In genomic region chr12:1220127-1221092, GRCh38 we compare ENCODE assay signal across 18 cellular contexts.
DNase-seq lines count a peak whose midpoint lies in the region; ATAC-seq, FAIRE-seq and TF ChIP-seq lines count a peak whose summit lies in the region.
"Had no signal": no experiment of that assay in that cellular context is flagged by ENCODE, and none has a peak within 500 bp of the region (broad histone marks: within the 10 kb centered on the region; RNA-seq: fewer than 3 reads in every experiment).

No MANE protein-coding gene starts in this region.

- H3K9me3 ChIP-seq in body of pancreas, result no peaks in the 10 kb centered on the region
- no peaks in the 10 kb centered on the region for H3K9me3 ChIP-seq in HepG2 (ENCODE audit: low read length)
- H3K9me3 ChIP-seq: BLaER1 had no signal

- TF ChIP-seq CTCF in body of pancreas (IDR thresholded peaks at IDR 0.05) (no peak), HepG2 (CRISPR knock-in tag; IDR thresholded peaks at IDR 0.05) (no peak)

- 31 to 34% methylated on average over 7 of the region's 7 CpGs for WGBS in body of pancreas, 2 donors
- 84% methylated on average over 7 of the region's 7 CpGs for WGBS in HepG2 (ENCODE audit: low lambda C conversion rate)

- H3K4me1 ChIP-seq in body of pancreas (peaks cover 46% of the 10 kb centered on the region), HepG2 (ENCODE audit: insufficient read depth, low read length) (peaks cover 12% of the 10 kb centered on the region)

- H4K20me1 ChIP-seq in HepG2 (ENCODE audit: insufficient read depth, low read length), result no peaks in the 10 kb centered on the region
- H4K20me1 ChIP-seq: BLaER1 had no signal

- no peaks in the 10 kb centered on the region for H3K27me3 Mint-ChIP-seq in activated naive CD8-positive, alpha-beta T cell treated with anti-CD3 and anti-CD28 coated beads, Interleukin-2, amount 50 U/mL, for 24 hours
- H3K27me3 Mint-ChIP-seq: activated T-helper 17 cell treated with anti-CD3 and anti-CD28 coated beads, Interleukin-2, amount 50 U/mL, for 72 hours had no signal

- no peaks in the 10 kb centered on the region for H3K79me2 ChIP-seq in HepG2 (ENCODE audit: insufficient read depth, low read length)

- TF ChIP-seq EP300 in HepG2 (IDR thresholded peaks at IDR 0.05; ENCODE audit: low read depth in 2 of 2, low read length in 2 of 2) (no peak), HepG2 (CRISPR knock-in tag; IDR thresholded peaks at IDR 0.05; ENCODE audit: borderline replicate concordance) (no peak)

- no peak overlapping the region for H3K27ac Mint-ChIP-seq in activated naive CD8-positive, alpha-beta T cell treated with anti-CD3 and anti-CD28 coated beads, Interleukin-2, amount 50 U/mL, for 24 hours
- H3K27ac Mint-ChIP-seq: activated T-helper 17 cell treated with anti-CD3 and anti-CD28 coated beads, Interleukin-2, amount 50 U/mL, for 72 hours; natural killer cell had no signal

- H3K36me3 ChIP-seq in body of pancreas (replicated peaks in 1 of 2; ENCODE audit: insufficient read depth in 1 of 2, low read depth in 2 of 2) (no peaks in the 10 kb centered on the region), HepG2 (replicated peaks in 1 of 2; ENCODE audit: control insufficient read depth in 1 of 2, insufficient read depth in 2 of 2, low read length in 2 of 2) (no peaks in the 10 kb centered on the region)
- H3K36me3 ChIP-seq: BLaER1 had no signal

- no peak overlapping the region for H3K9ac ChIP-seq in HepG2 (ENCODE audit: insufficient read depth, low read depth, low read length)
- H3K9ac ChIP-seq: BLaER1 had no signal

- TF ChIP-seq POLR2A in body of pancreas (IDR thresholded peaks at IDR 0.05) (no peak), HepG2 (IDR thresholded peaks at IDR 0.05; ENCODE audit: insufficient read depth in 1 of 2, low read depth in 2 of 2, low read length in 2 of 2) (no peak)

- FAIRE-seq in HepG2 (lab: Jason Lieb, UNC), result no peak
- FAIRE-seq: GM19239 had no signal

- TF ChIP-seq RAD21 in HepG2 (CRISPR knock-in tag; IDR thresholded peaks at IDR 0.05), result no peak

- H3K36me3 Mint-ChIP-seq in activated naive CD8-positive, alpha-beta T cell treated with anti-CD3 and anti-CD28 coated beads, Interleukin-2, amount 50 U/mL, for 24 hours (ENCODE audit: low read depth), result no peaks in the 10 kb centered on the region
- H3K36me3 Mint-ChIP-seq: natural killer cell had no signal

- peak overlapping the region in 2 of 4 donors; percentile 10 to 32 for H3K27ac ChIP-seq in body of pancreas
- H3K27ac ChIP-seq in HepG2 (ENCODE audit: extremely low read length, insufficient read depth, low read length), result no peak overlapping the region
- H3K27ac ChIP-seq: BLaER1 had no signal

- H3K27me3 ChIP-seq in body of pancreas (no peaks in the 10 kb centered on the region), HepG2 (ENCODE audit: control insufficient read depth in 1 of 2, insufficient read depth in 2 of 2, low read length in 2 of 2) (no peaks in the 10 kb centered on the region)
- H3K27me3 ChIP-seq: BLaER1 had no signal

- DNase-seq in DMS153 (lab: John Stamatoyannopoulos, UW) (peak; percentile 66), NCI-H1105 (lab: John Stamatoyannopoulos, UW) (peak; percentile 65), body of pancreas (peak; percentile 17 to 63 (median 34)), HepG2 (ENCODE audit: low spot score) (peak; percentile 8), NCI-H82 (lab: John Stamatoyannopoulos, UW) (no peak), NCI-H446 (lab: John Stamatoyannopoulos, UW) (no peak), T-helper 9 cell (no peak)
- no peak for DNase-seq in activated naive CD8-positive, alpha-beta T cell treated with anti-CD3 and anti-CD28 coated beads, Interleukin-2, amount 50 U/mL, for 24 hours
- DNase-seq: activated CD4-positive, alpha-beta T cell treated with anti-CD3 and anti-CD28 coated beads, Interleukin-2, amount 50 U/mL, for 1 hour; effector memory CD4-positive, alpha-beta T cell; EL; natural killer cell; NCI-H524; stimulated activated CD4-positive, alpha-beta T cell treated with anti-CD3 and anti-CD28 coated beads, Interleukin-4, amount 100 ng/mL, for 1 hour; T1000 had no signal

- no peaks in the 10 kb centered on the region for H3K9me3 Mint-ChIP-seq in activated naive CD8-positive, alpha-beta T cell treated with anti-CD3 and anti-CD28 coated beads, Interleukin-2, amount 50 U/mL, for 24 hours
- H3K9me3 Mint-ChIP-seq: activated T-helper 17 cell treated with anti-CD3 and anti-CD28 coated beads, Interleukin-2, amount 50 U/mL, for 72 hours; natural killer cell had no signal

- intact Hi-C loops in body of pancreas (cut with DNase I) (no loop called here), HepG2 (cut with micrococcal nuclease; ENCODE audit: unreplicated experiment) (no loop called here)

- no peak overlapping the region for H3K4me2 ChIP-seq in HepG2 (ENCODE audit: low read depth, low read length)
- H3K4me2 ChIP-seq: BLaER1 had no signal

- CTCF ChIA-PET in HepG2 (lab: Yijun Ruan, JAX; ENCODE audit: low intra/inter-chr PET ratio, low total read pairs), result no interaction called here

- H2AFZ ChIP-seq in HepG2 (ENCODE audit: low read length), result no peak overlapping the region

- no peak for ATAC-seq in body of pancreas
- no peak for ATAC-seq in HepG2
- no peak for ATAC-seq in activated naive CD8-positive, alpha-beta T cell treated with anti-CD3 and anti-CD28 coated beads, Interleukin-2, amount 50 U/mL, for 24 hours
- ATAC-seq: activated T-helper 17 cell treated with anti-CD3 and anti-CD28 coated beads, Interleukin-2, amount 50 U/mL, for 72 hours; natural killer cell had no signal

- in situ Hi-C loops in HepG2 (cut with HindIII; ENCODE audit: extremely low pct_ligation_motif_present, low pct_unique_long_range_greater_than_20kb), result no loop called here

- no peak overlapping the region for H3K4me3 Mint-ChIP-seq in activated naive CD8-positive, alpha-beta T cell treated with anti-CD3 and anti-CD28 coated beads, Interleukin-2, amount 50 U/mL, for 24 hours
- H3K4me3 Mint-ChIP-seq: activated T-helper 17 cell treated with anti-CD3 and anti-CD28 coated beads, Interleukin-2, amount 50 U/mL, for 72 hours; natural killer cell had no signal

- no TSS peak for BruUV-seq in HepG2 (replicated peaks; lab: Mats Ljungman, UMichigan)

- H3K4me3 ChIP-seq in body of pancreas, result no peak overlapping the region
- H3K4me3 ChIP-seq in HepG2 (replicated peaks in 1 of 3; ENCODE audit: insufficient read depth in 1 of 3, low read depth in 2 of 3, low read length in 3 of 3), result no peak overlapping the region
- H3K4me3 ChIP-seq: BLaER1 had no signal

- H3K4me1 Mint-ChIP-seq in activated naive CD8-positive, alpha-beta T cell treated with anti-CD3 and anti-CD28 coated beads, Interleukin-2, amount 50 U/mL, for 24 hours, result no peaks in the 10 kb centered on the region
- H3K4me1 Mint-ChIP-seq: activated T-helper 17 cell treated with anti-CD3 and anti-CD28 coated beads, Interleukin-2, amount 50 U/mL, for 72 hours; natural killer cell had no signal

- POLR2A ChIA-PET in HepG2 (lab: Yijun Ruan, JAX), result no interaction called here

TF ChIP-seq in HepG2, 621 proteins besides CTCF, POLR2A, EP300 and RAD21:
- peak; percentile 53; the same call in 1 of the 2 replicates for TF ChIP-seq ZNF652 (CRISPR knock-in tag; IDR thresholded peaks at IDR 0.05; ENCODE audit: borderline replicate concordance, low read depth)
- no peak for TF ChIP-seq SOX13 (IDR thresholded peaks at IDR 0.05)
- 0 out of 4 replicates have a peak, but pooled peaks of 1 of the 2 experiments have one; percentile 38 for TF ChIP-seq SOX13 (CRISPR knock-in tag; conservative IDR thresholded peaks at IDR 0.05 in 1 of 2, IDR thresholded peaks at IDR 0.05 in 1 of 2)
- peak; percentile 68; the same call in 1 of the 2 replicates for TF ChIP-seq SP5 (CRISPR knock-in tag; IDR thresholded peaks at IDR 0.05; ENCODE audit: borderline replicate concordance, low read depth)
- no peak for TF ChIP-seq SIX1 (CRISPR knock-in tag; IDR thresholded peaks at IDR 0.05; ENCODE audit: borderline replicate concordance)

Comparison
In these comparisons a context has a peak if more than half of its experiments do, and no peak if none do; other contexts are left out.
1. DNase-seq: peak in DMS153 (single experiment), NCI-H1105 (single experiment), body of pancreas (4 of 4) and HepG2 (single experiment); none in activated naive CD8-positive, alpha-beta T cell treated with anti-CD3 and anti-CD28 coated beads, Interleukin-2, amount 50 U/mL, for 24 hours (single experiment), NCI-H82 (single experiment), NCI-H446 (0 of 2) and T-helper 9 cell (single experiment).